In the genomic region with DNA sequence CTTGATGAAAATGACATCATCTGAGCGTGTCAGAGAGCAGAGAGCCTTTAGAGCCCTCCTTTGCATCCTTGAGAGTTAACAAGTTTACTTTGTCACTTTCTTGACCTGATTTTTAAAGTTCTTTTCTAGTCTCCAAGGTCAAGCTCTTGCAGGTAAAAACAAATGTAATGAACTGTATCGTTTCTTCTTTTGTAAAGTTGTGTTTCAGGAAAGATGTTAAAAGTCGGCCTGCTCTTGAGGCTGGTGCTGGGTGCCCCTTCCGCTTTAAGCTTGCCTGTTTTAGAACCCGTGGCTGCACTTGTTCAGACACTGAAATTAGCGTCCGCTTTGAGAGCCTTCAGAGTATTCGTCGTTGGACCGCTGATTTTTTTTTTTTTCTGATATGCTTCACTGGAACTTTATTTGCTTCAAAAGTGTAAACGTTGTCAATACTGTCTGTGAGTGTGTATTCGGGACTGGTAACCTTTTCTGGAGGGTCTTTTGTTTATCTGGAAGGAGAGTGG, we compare ENCODE assay signal across 9 cellular contexts. TPM values are rescaled to one million over a fixed set of nuclear protein-coding genes. Genes with fewer than 3 reads are reported as not detected.
DNase-seq lines count a peak whose midpoint lies in the region; ATAC-seq, FAIRE-seq and TF ChIP-seq lines count a peak whose summit lies in the region.
"Had no signal": no experiment of that assay in that cellular context is flagged by ENCODE, and none has a peak within 500 bp of the region (broad histone marks: within the 10 kb centered on the region; RNA-seq: fewer than 3 reads in every experiment).

No MANE protein-coding gene starts in this region.

- DNase-seq in DMS53 (lab: John Stamatoyannopoulos, UW), result peak; percentile 15
- DNase-seq in DMS53 treated with DMSO at 0.1 percent for 48 hours (lab: John Stamatoyannopoulos, UW; ENCODE audit: unreplicated experiment), result no peak
- DNase-seq in MM.1S, result peak; percentile 46
- peak in 1 of 4 experiments; percentile 45 for DNase-seq in K562 (ENCODE audit: extremely low read depth in 1 of 4, low spot score in 3 of 4)
- peak in 3 of 49 donors; percentile 13 to 62 (median 43) for DNase-seq in substantia nigra (lab: John Stamatoyannopoulos, UW)
- DNase-seq in inferior parietal cortex (ENCODE audit: extremely low spot score), result no peak
- DNase-seq in NCI-H2171 (lab: John Stamatoyannopoulos, UW), result no peak

- no peaks in the 10 kb centered on the region for H3K9me1 ChIP-seq in K562 (ENCODE audit: control insufficient read depth, insufficient read depth, low read length)

- peaks cover 5% of the 10 kb centered on the region; the same call in 1 of the 2 replicates for H4K20me1 ChIP-seq in MM.1S (ENCODE audit: insufficient read depth, low read length)
- peaks cover 6% of the 10 kb centered on the region; the same call in 1 of the 2 replicates for H4K20me1 ChIP-seq in K562 (replicated peaks; ENCODE audit: control insufficient read depth, insufficient read depth, low read length)

- no peak for TF ChIP-seq EP300 in K562 (IDR thresholded peaks at IDR 0.05; ENCODE audit: low read length)

- H3K9me3 ChIP-seq in MM.1S (replicated peaks; ENCODE audit: insufficient read depth, low read length), result no peaks in the 10 kb centered on the region
- no peaks in the 10 kb centered on the region for H3K9me3 ChIP-seq in K562 (replicated peaks; ENCODE audit: control insufficient read depth, insufficient read depth, low read depth, low read length)

- POLR2A ChIA-PET in K562 (lab: Yijun Ruan, JAX), result interaction anchor here (0.6 to 3.3 kb wide), 12 partner anchors 9 to 812 kb away, joined by 3 to 27 read pairs (median 4); no protein-coding TSS in a partner anchor

- CTCF ChIA-PET in K562 (lab: Yijun Ruan, JAX; ENCODE audit: low intra/inter-chr PET ratio), result interaction anchor here (1.4 kb wide), 1 partner anchor 85 kb away, joined by 6 read pairs; no protein-coding TSS in a partner anchor

- TF ChIP-seq POLR2A in K562 (conservative IDR thresholded peaks at IDR 0.05), result no peak

- BruUV-seq in K562 (replicated peaks; lab: Mats Ljungman, UMichigan), result no TSS peak

- in situ Hi-C loops in K562 (cut with MboI), result no loop called here

- peak overlapping the region; percentile 82 for H3K27ac ChIP-seq in MM.1S (ENCODE audit: low read length)
- peak overlapping the region; percentile 90 for H3K27ac ChIP-seq in K562 (ENCODE audit: extremely low read depth, low read depth, low read length)
- H3K27ac ChIP-seq in layer of hippocampus (ENCODE audit: low read depth, low read length), result peak overlapping the region; percentile 62
- H3K27ac ChIP-seq in substantia nigra (ENCODE audit: low read depth, low read length, poor library complexity, severe bottlenecking), result peak overlapping the region; percentile 53

- H3K9me2 ChIP-seq in MM.1S (replicated peaks; ENCODE audit: insufficient read depth, low read length), result no peaks in the 10 kb centered on the region

- no peak for TF ChIP-seq CTCF in MM.1S (IDR thresholded peaks at IDR 0.05; ENCODE audit: low read length)
- TF ChIP-seq CTCF in K562 (IDR thresholded peaks at IDR 0.05 in 2 of 3, conservative IDR thresholded peaks at IDR 0.05 in 1 of 3; ENCODE audit: insufficient read depth in 2 of 3, low read depth in 1 of 3, low read length in 3 of 3), result no peak

- H3F3A ChIP-seq in MM.1S (ENCODE audit: insufficient read depth, low read length), result peaks cover 29% of the 10 kb centered on the region

- intact Hi-C loops in K562 (cut with micrococcal nuclease), result no loop called here

- peak; percentile 15 for FAIRE-seq in K562 (lab: Jason Lieb, UNC)
- FAIRE-seq: A204.1 had no signal

- H3K79me2 ChIP-seq in MM.1S (ENCODE audit: low read length) (peaks cover 58% of the 10 kb centered on the region), K562 (ENCODE audit: control insufficient read depth, insufficient read depth, low read length) (peaks cover 54% of the 10 kb centered on the region)

- H3K4me1 ChIP-seq in MM.1S (ENCODE audit: low read length) (peaks cover 22% of the 10 kb centered on the region), K562 (replicated peaks in 1 of 2; ENCODE audit: control insufficient read depth in 2 of 2, insufficient read depth in 2 of 2, low read length in 2 of 2) (peaks cover 16 to 24% of the 10 kb centered on the region in 2 experiments)

- ATAC-seq in K562, result peak; percentile 20; the same call in 2 of the 3 replicates

- H3K9ac ChIP-seq in MM.1S (ENCODE audit: low read length) (peak overlapping the region; percentile 95), K562 (ENCODE audit: insufficient read depth in 1 of 2, low read depth in 2 of 2, low read length in 2 of 2) (peak overlapping the region; percentile 84 to 97)

- 2% methylated on average over 12 of the region's 12 CpGs for WGBS in K562 (ENCODE audit: insufficient coverage, low coverage, missing lambda C conversion rate)

- H3K36me3 ChIP-seq in MM.1S (replicated peaks; ENCODE audit: insufficient read depth, low read length) (no peaks in the 10 kb centered on the region), K562 (ENCODE audit: control insufficient read depth, insufficient read depth, low read length) (no peaks in the 10 kb centered on the region; the same call in 2 of the 3 replicates)

- H3K4me3 ChIP-seq in MM.1S (ENCODE audit: low read length) (peak overlapping the region; percentile 96), K562 (peak overlapping the region; percentile 85)

- H3K4me2 ChIP-seq in MM.1S (ENCODE audit: low read depth, low read length), result peak overlapping the region; percentile 64
- H3K4me2 ChIP-seq in K562 (ENCODE audit: insufficient read depth, low read length), result peak overlapping the region; percentile 88

- H3K27me3 ChIP-seq in MM.1S (replicated peaks; ENCODE audit: insufficient read depth, low read length), result no peaks in the 10 kb centered on the region
- no peaks in the 10 kb centered on the region; a peak in 1 of 5 replicates for H3K27me3 ChIP-seq in K562 (ENCODE audit: control insufficient read depth in 2 of 2, insufficient read depth in 2 of 2, low read length in 2 of 2)
- no peaks in the 10 kb centered on the region for H3K27me3 ChIP-seq in layer of hippocampus (ENCODE audit: control insufficient read depth, insufficient read depth, low read length)

- H2AFZ ChIP-seq in MM.1S (ENCODE audit: low read length), result peak overlapping the region; percentile 69
- peak overlapping the region; percentile 79 for H2AFZ ChIP-seq in K562 (ENCODE audit: low read depth, low read length)

- no peak; a peak in 1 of 4 replicates for TF ChIP-seq RAD21 in K562 (CRISPR knock-in tag; conservative IDR thresholded peaks at IDR 0.05 in 1 of 2, IDR thresholded peaks at IDR 0.05 in 1 of 2)

TF ChIP-seq in K562, 482 proteins besides CTCF, POLR2A, EP300 and RAD21 (continues in another document):
- no peak for TF ChIP-seq RERE (CRISPR knock-in tag; IDR thresholded peaks at IDR 0.05; ENCODE audit: borderline replicate concordance)
- TF ChIP-seq CBFA2T3 (IDR thresholded peaks at IDR 0.05), result no peak

RNA-seq across cellular contexts. Expression of gene ULK4, which starts 52.6 kb away (rescaled TPM):
- total RNA-seq in K562 (2011; cell fraction: chromatin; rRNA removed; ENCODE audit: low replicate concordance), result 5.5 and 12.7 TPM in 2 replicates
- 3.6 and 3.8 TPM in 2 replicates for total RNA-seq in K562 (2011; cell fraction: nucleolus; rRNA removed)
- total RNA-seq in K562 (2011; cell fraction: nucleoplasm; rRNA removed), result 5.5 and 6.0 TPM in 2 replicates
- 2.9 and 5.7 TPM in 2 replicates for total RNA-seq in K562 (2014; rRNA removed)
- 5.2 and 5.9 TPM in 2 replicates for total RNA-seq in K562 (2014; rRNA removed; fragmentation: Illumina TruSeq; extraction: Trizol)
- total RNA-seq in K562 (2015; rRNA removed; fragmentation: Illumina TruSeq; extraction: Trizol), result 4.6 and 4.8 TPM in 2 replicates
- 3.1 and 3.3 TPM in 2 replicates for total RNA-seq in K562 (2021)
- 2.1 and 3.2 TPM in 2 replicates for polyA plus RNA-seq in K562 (2011; rRNA removed)
- polyA plus RNA-seq in K562 (2011; cell fraction: cytosol; rRNA removed), result 0.95 and 0.99 TPM in 2 replicates
- 2.9 and 3.5 TPM in 2 replicates for polyA plus RNA-seq in K562 (2011; cell fraction: nucleus; rRNA removed)
- 1.4 and 3.2 TPM in 2 replicates for polyA plus RNA-seq in K562 (2012)
- polyA plus RNA-seq in K562 (2014; fragmentation: Illumina TruSeq; extraction: Trizol), result 3.0 and 3.7 TPM in 2 replicates
- polyA plus RNA-seq in K562 (2014; fragmentation: Nextera tagmentation; extraction: Ambion mirVana), result 1 to 10 TPM; 3.4 to 5.4 TPM
- polyA plus RNA-seq in K562 (2014; rRNA removed), result 2.9 and 3.5 TPM in 2 replicates
- polyA minus RNA-seq in K562 (2011; rRNA and poly(A)+ RNA removed), result 3.1 and 5.1 TPM in 2 replicates
- 2.3 TPM in 1 of 2 replicates, not detected in the other for polyA minus RNA-seq in K562 (2011; cell fraction: cytosol; rRNA and poly(A)+ RNA removed)
- polyA minus RNA-seq in K562 (2011; cell fraction: nucleus; rRNA and poly(A)+ RNA removed), result 6.5 and 6.6 TPM in 2 replicates

Comparison
In these comparisons a context has a peak if more than half of its experiments do, and no peak if none do; other contexts are left out.
1. DNase-seq: peak in DMS53 (single experiment) and MM.1S (single experiment); none in DMS53 treated with DMSO at 0.1 percent for 48 hours (single experiment), inferior parietal cortex (single experiment) and NCI-H2171 (single experiment).
2. Peak in every context shown above with its lines, with median percentiles within 50 percentile points of each other: H3K27ac ChIP-seq.